Comparison of ENCODE assay signal across 22 cellular contexts in the genomic region with DNA sequence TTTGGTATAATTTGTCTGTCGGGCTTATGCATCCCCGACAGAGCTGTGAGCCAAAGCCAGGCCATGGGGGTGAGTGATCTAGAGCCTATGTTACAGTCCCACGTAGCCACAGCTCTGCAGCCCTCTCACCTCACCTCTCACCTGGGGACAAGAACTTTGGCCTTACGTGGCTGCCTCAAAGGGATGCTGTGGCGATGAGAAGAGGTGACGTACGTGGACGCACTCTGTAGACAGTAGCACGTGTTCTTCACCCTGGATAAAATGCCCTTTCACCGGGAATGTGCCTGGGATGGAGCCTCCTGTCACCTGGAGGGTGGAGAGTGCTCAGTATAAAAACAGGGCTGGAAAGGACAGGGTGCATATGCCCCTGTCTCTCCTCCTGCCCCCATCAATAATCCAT. TPM values are rescaled to one million over a fixed set of nuclear protein-coding genes. Genes with fewer than 3 reads are reported as not detected.
A peak's percentile ranks its signal among the peaks of the same experiment; 100 is the strongest.
DNase-seq lines count a peak whose midpoint lies in the region; ATAC-seq, FAIRE-seq and TF ChIP-seq lines count a peak whose summit lies in the region.
"Had no signal": no experiment of that assay in that cellular context is flagged by ENCODE, and none has a peak within 500 bp of the region (broad histone marks: within the 10 kb centered on the region; RNA-seq: fewer than 3 reads in every experiment).

No MANE protein-coding gene starts in this region.

- no peaks in the 10 kb centered on the region for H3K9me3 Mint-ChIP-seq in activated CD4-positive, alpha-beta T cell treated with anti-CD3 and anti-CD28 coated beads, Interleukin-2, amount 10 ng/mL, durations not matched to agents 7 days and 5 days
- no peaks in the 10 kb centered on the region for H3K9me3 Mint-ChIP-seq in activated naive CD4-positive, alpha-beta T cell treated with anti-CD3 and anti-CD28 coated beads, Interleukin-2, amount 50 U/mL, for 72 hours
- H3K9me3 Mint-ChIP-seq: activated T-cell treated with anti-CD3 and anti-CD28 coated beads, Interleukin-2, amount 50 U/mL, for 72 hours had no signal

- DNase-seq in activated CD4-positive, alpha-beta T cell treated with anti-CD3 and anti-CD28 coated beads, Interleukin-2, amount 10 ng/mL, durations not matched to agents 7 days and 5 days: no peak
- DNase-seq in activated CD4-positive, alpha-beta T cell treated with anti-CD3 and anti-CD28 coated beads for 1 hour: no peak
- DNase-seq in Peyer's patch (peak in 1 of 3 donors; percentile 53), endothelial cell of umbilical vein (ENCODE audit: low read depth, low spot score) (no peak), spleen (peak; percentile 73)
- DNase-seq in effector CD8-positive, alpha-beta T cell (lab: John Stamatoyannopoulos, UW): no peak
- DNase-seq in central memory CD4-positive, alpha-beta T cell: no peak
- no peak for DNase-seq in activated naive CD4-positive, alpha-beta T cell treated with anti-CD3 and anti-CD28 coated beads, Interleukin-2, amount 50 U/mL, for 72 hours (ENCODE audit: low spot score in 2 of 2)
- DNase-seq: activated naive CD4-positive, alpha-beta T cell treated with anti-CD3 and anti-CD28 coated beads, Interleukin-2, amount 50 U/mL, for 16 hours; activated T-cell treated with anti-CD3 and anti-CD28 coated beads, Interleukin-2, amount 50 U/mL, for 72 hours; BE2C; cortex of kidney; heart right ventricle; left lung; MM.1S; mucosa of descending colon; NCI-H748 treated with DMSO at 0.1 percent for 48 hours; WERI-Rb-1 had no signal

- H3K27ac ChIP-seq in Peyer's patch (peak overlapping the region; percentile 77 to 88 (median 84)), endothelial cell of umbilical vein (ENCODE audit: insufficient read depth, low read depth, low read length) (peak overlapping the region; percentile 56), spleen (peak overlapping the region in 7 of 8 donors; percentile 20 to 81 (median 76))
- H3K27ac ChIP-seq: HL-60, left lung, right atrium auricular region, WERI-Rb-1 had no signal

- H3K27me3 ChIP-seq in Peyer's patch: no peaks in the 10 kb centered on the region
- no peaks in the 10 kb centered on the region for H3K27me3 ChIP-seq in endothelial cell of umbilical vein (ENCODE audit: control insufficient read depth in 2 of 2, insufficient read depth in 2 of 2, low read length in 2 of 2)
- no peaks in the 10 kb centered on the region for H3K27me3 ChIP-seq in spleen (replicated peaks in 1 of 7)
- H3K27me3 ChIP-seq: BE2C, left lung, right atrium auricular region had no signal

- H3K79me2 ChIP-seq in endothelial cell of umbilical vein (ENCODE audit: control insufficient read depth, insufficient read depth, low read length): no peaks in the 10 kb centered on the region

- intact Hi-C loops in endothelial cell of umbilical vein (cut with micrococcal nuclease) (no loop called here), spleen (cut with DNase I; ENCODE audit: low total_unique reads) (no loop called here)

- H3K4me1 Mint-ChIP-seq in activated CD4-positive, alpha-beta T cell treated with anti-CD3 and anti-CD28 coated beads, Interleukin-2, amount 10 ng/mL, durations not matched to agents 7 days and 5 days: peaks cover 85% of the 10 kb centered on the region

- H3K9ac ChIP-seq in endothelial cell of umbilical vein (replicated peaks; ENCODE audit: extremely low read depth, insufficient read depth, low read length): no peak overlapping the region

- TF ChIP-seq CTCF in Peyer's patch (IDR thresholded peaks at IDR 0.05) (no peak), endothelial cell of umbilical vein (IDR thresholded peaks at IDR 0.05; ENCODE audit: extremely low read depth in 1 of 2, insufficient read depth in 1 of 2, low read depth in 1 of 2, low read length in 2 of 2) (no peak), spleen (IDR thresholded peaks at IDR 0.05 in 8 of 11, conservative IDR thresholded peaks at IDR 0.05 in 3 of 11) (no peak)

- no TSS peak for BruUV-seq in endothelial cell of umbilical vein (replicated peaks; lab: Mats Ljungman, UMichigan)

- TF ChIP-seq POLR2A in Peyer's patch (IDR thresholded peaks at IDR 0.05) (peak in 1 of 2 donors; percentile 35), endothelial cell of umbilical vein (IDR thresholded peaks at IDR 0.05; ENCODE audit: low read depth, low read length) (no peak), spleen (IDR thresholded peaks at IDR 0.05) (no peak)

- peak overlapping the region; percentile 71 for H3K27ac Mint-ChIP-seq in activated CD4-positive, alpha-beta T cell treated with anti-CD3 and anti-CD28 coated beads, Interleukin-2, amount 10 ng/mL, durations not matched to agents 7 days and 5 days
- no peak overlapping the region for H3K27ac Mint-ChIP-seq in activated naive CD4-positive, alpha-beta T cell treated with anti-CD3 and anti-CD28 coated beads, Interleukin-2, amount 50 U/mL, for 72 hours
- H3K27ac Mint-ChIP-seq: activated T-cell treated with anti-CD3 and anti-CD28 coated beads, Interleukin-2, amount 50 U/mL, for 72 hours had no signal

- no peak for FAIRE-seq in endothelial cell of umbilical vein (lab: Jason Lieb, UNC)
- FAIRE-seq: A204.1, G401.6 had no signal

- POLR2A ChIA-PET in activated CD4-positive, alpha-beta T cell treated with anti-CD3 and anti-CD28 coated beads, Interleukin-2, amount 10 ng/mL, durations not matched to agents 7 days and 5 days (lab: Charles Lee): no interaction called here
- POLR2A ChIA-PET in endothelial cell of umbilical vein (lab: Charles Lee): no interaction called here

- H3K4me1 ChIP-seq in Peyer's patch (peaks cover 9 to 57% (median 35%) of the 10 kb centered on the region in 4 donors), endothelial cell of umbilical vein (ENCODE audit: control insufficient read depth, extremely low read depth, insufficient read depth, low read length) (peaks cover 34% of the 10 kb centered on the region), spleen (peaks cover 21 to 93% (median 75%) of the 10 kb centered on the region in 6 donors)
- H3K4me1 ChIP-seq: BE2C had no signal

- peaks cover 0 to 5% (median 0%) of the 10 kb centered on the region in 3 donors for H3K36me3 ChIP-seq in Peyer's patch
- H3K36me3 ChIP-seq in endothelial cell of umbilical vein (ENCODE audit: control insufficient read depth in 2 of 2, extremely low read depth in 1 of 2, insufficient read depth in 2 of 2, low read length in 2 of 2): no peaks in the 10 kb centered on the region
- no peaks in the 10 kb centered on the region for H3K36me3 ChIP-seq in spleen
- H3K36me3 ChIP-seq: BE2C, heart right ventricle, left lung, right atrium auricular region, WERI-Rb-1 had no signal

- peak overlapping the region; percentile 60 for H2AFZ ChIP-seq in endothelial cell of umbilical vein (ENCODE audit: low read depth, low read length)

- H3K9me1 ChIP-seq in endothelial cell of umbilical vein (replicated peaks; ENCODE audit: control insufficient read depth, extremely low read depth, insufficient read depth, low read length): no peaks in the 10 kb centered on the region

- no peaks in the 10 kb centered on the region for H3K36me3 Mint-ChIP-seq in activated CD4-positive, alpha-beta T cell treated with anti-CD3 and anti-CD28 coated beads, Interleukin-2, amount 10 ng/mL, durations not matched to agents 7 days and 5 days (ENCODE audit: low read depth)
- H3K36me3 Mint-ChIP-seq in activated naive CD4-positive, alpha-beta T cell treated with anti-CD3 and anti-CD28 coated beads, Interleukin-2, amount 50 U/mL, for 72 hours: no peaks in the 10 kb centered on the region

- H3K27me3 Mint-ChIP-seq in activated CD4-positive, alpha-beta T cell treated with anti-CD3 and anti-CD28 coated beads, Interleukin-2, amount 10 ng/mL, durations not matched to agents 7 days and 5 days: no peaks in the 10 kb centered on the region

- no peaks in the 10 kb centered on the region for H3K9me3 ChIP-seq in Peyer's patch
- no peaks in the 10 kb centered on the region for H3K9me3 ChIP-seq in endothelial cell of umbilical vein (replicated peaks; ENCODE audit: control insufficient read depth, insufficient read depth, low read length)
- no peaks in the 10 kb centered on the region for H3K9me3 ChIP-seq in spleen
- H3K9me3 ChIP-seq: BE2C, heart right ventricle, left lung, mucosa of descending colon, right atrium auricular region had no signal

- H4K20me1 ChIP-seq in endothelial cell of umbilical vein (replicated peaks; ENCODE audit: control insufficient read depth, extremely low read depth, insufficient read depth, low read length): no peaks in the 10 kb centered on the region

- CTCF ChIA-PET in activated CD4-positive, alpha-beta T cell treated with anti-CD3 and anti-CD28 coated beads, Interleukin-2, amount 10 ng/mL, durations not matched to agents 7 days and 5 days (lab: Charles Lee): interaction anchor here (1.0 to 2.8 kb wide), 6 partner anchors 9 to 182 kb away, joined by 3 to 12 read pairs (median 4); no protein-coding TSS in a partner anchor
- CTCF ChIA-PET in endothelial cell of umbilical vein (lab: Charles Lee): interaction anchor here (0.7 to 2.3 kb wide), 9 partner anchors 9 to 245 kb away, joined by 3 to 9 read pairs (median 4); no protein-coding TSS in a partner anchor

- H3K4me2 ChIP-seq in endothelial cell of umbilical vein (ENCODE audit: insufficient read depth, low read length): peak overlapping the region; percentile 12

- H3K4me3 ChIP-seq in Peyer's patch (no peak overlapping the region), endothelial cell of umbilical vein (replicated peaks in 1 of 3; ENCODE audit: insufficient read depth in 1 of 3, low read depth in 1 of 3, low read length in 3 of 3) (no peak overlapping the region), spleen (no peak overlapping the region)
- H3K4me3 ChIP-seq: heart right ventricle, left lung, mucosa of descending colon, right atrium auricular region had no signal

- dilution Hi-C loops in endothelial cell of umbilical vein (cut with MboI; ENCODE audit: extremely low pct_ligation_motif_present, low sequenced_read_pairs): loop anchor here (25.0 kb wide), 1 partner anchor 162 kb away; no protein-coding TSS in a partner anchor

- H3K4me3 Mint-ChIP-seq in activated CD4-positive, alpha-beta T cell treated with anti-CD3 and anti-CD28 coated beads, Interleukin-2, amount 10 ng/mL, durations not matched to agents 7 days and 5 days: no peak overlapping the region

- ATAC-seq in activated naive CD4-positive, alpha-beta T cell treated with anti-CD3 and anti-CD28 coated beads, Interleukin-2, amount 50 U/mL, for 72 hours: no peak
- ATAC-seq: activated T-cell treated with anti-CD3 and anti-CD28 coated beads, Interleukin-2, amount 50 U/mL, for 72 hours; heart right ventricle; left lung; mucosa of descending colon had no signal

- WGBS in spleen, 5 donors: 78 to 88% (median 87%) methylated on average over 6 to 10 of the region's 10 CpGs

RNA-seq across cellular contexts. Expression of gene HKDC1, which starts 5.5 kb away (rescaled TPM):
- total RNA-seq in activated CD4-positive, alpha-beta T cell treated with anti-CD3 and anti-CD28 coated beads, Interleukin-2, amount 10 ng/mL, durations not matched to agents 7 days and 5 days: 10 to 100 TPM in 1 of 2 experiments, 1 to 10 TPM in 1; 10.0 to 10.9 TPM
- total RNA-seq in Peyer's patch (100 to 1,000 TPM in 3 of 4 donors, 10 to 100 TPM in 1; 53.6 to 207 (median 184) TPM), endothelial cell of umbilical vein (0.18 TPM in 1 of 2 replicates, not detected in the other), spleen (1 to 10 TPM in 2 of 7 donors, under 1 TPM in 4, not detected in 1; 0.43 to 3.0 (median 0.79) TPM)
- polyA plus RNA-seq in endothelial cell of umbilical vein (not detected in 2 replicates), spleen (1 to 10 TPM in 1 of 3 donors, under 1 TPM in 2; 0.26 to 1.1 (median 0.46) TPM)
- polyA plus RNA-seq in endothelial cell of umbilical vein (2011; cell fraction: cytosol; rRNA removed): not detected in 2 replicates
- 0.11 TPM in 1 of 2 replicates, not detected in the other for polyA plus RNA-seq in endothelial cell of umbilical vein (2011; cell fraction: nucleus; rRNA removed)
- polyA plus RNA-seq in endothelial cell of umbilical vein (2012): 0.12 and 0.21 TPM in 2 replicates
- not detected in 2 replicates for polyA minus RNA-seq in endothelial cell of umbilical vein
- polyA minus RNA-seq in endothelial cell of umbilical vein (2011; cell fraction: cytosol; rRNA and poly(A)+ RNA removed): 0.92 TPM
- polyA minus RNA-seq in endothelial cell of umbilical vein (2011; cell fraction: nucleus; rRNA and poly(A)+ RNA removed): not detected in 2 replicates
- under 1 TPM; 0.41 to 0.46 TPM for total RNA-seq in activated naive CD4-positive, alpha-beta T cell treated with anti-CD3 and anti-CD28 coated beads, Interleukin-2, amount 50 U/mL, for 72 hours

RNA-seq across cellular contexts. Expression of gene SUPV3L1, which starts 45.6 kb away (rescaled TPM):
- 10 to 100 TPM; 33.2 to 34.5 TPM for total RNA-seq in activated CD4-positive, alpha-beta T cell treated with anti-CD3 and anti-CD28 coated beads, Interleukin-2, amount 10 ng/mL, durations not matched to agents 7 days and 5 days
- 10 to 100 TPM; 20.5 to 50.3 (median 31.2) TPM for total RNA-seq in Peyer's patch
- 30.0 and 30.4 TPM in 2 replicates for total RNA-seq in endothelial cell of umbilical vein
- polyA plus RNA-seq in endothelial cell of umbilical vein: 18.6 and 21.8 TPM in 2 replicates
- polyA plus RNA-seq in endothelial cell of umbilical vein (2011; cell fraction: cytosol; rRNA removed): 20.9 and 24.1 TPM in 2 replicates
- 47.8 and 71.1 TPM in 2 replicates for polyA plus RNA-seq in endothelial cell of umbilical vein (2011; cell fraction: nucleus; rRNA removed)
- polyA plus RNA-seq in endothelial cell of umbilical vein (2012): 25.6 TPM in 2 replicates
- 16.9 and 31.4 TPM in 2 replicates for polyA minus RNA-seq in endothelial cell of umbilical vein
- 53.9 TPM for polyA minus RNA-seq in endothelial cell of umbilical vein (2011; cell fraction: cytosol; rRNA and poly(A)+ RNA removed)
- polyA minus RNA-seq in endothelial cell of umbilical vein (2011; cell fraction: nucleus; rRNA and poly(A)+ RNA removed): 26.0 and 30.1 TPM in 2 replicates
- 10 to 100 TPM; 24.2 to 40.5 (median 31.1) TPM for total RNA-seq in spleen
- 10 to 100 TPM; 47.5 to 95.6 (median 62.8) TPM for polyA plus RNA-seq in spleen
- total RNA-seq in activated naive CD4-positive, alpha-beta T cell treated with anti-CD3 and anti-CD28 coated beads, Interleukin-2, amount 50 U/mL, for 72 hours: 10 to 100 TPM; 44.4 to 45.9 TPM

RNA-seq across cellular contexts. Expression of gene HK1, which starts 52.6 kb away (rescaled TPM):
- 100 to 1,000 TPM; 126 to 127 TPM for total RNA-seq in activated CD4-positive, alpha-beta T cell treated with anti-CD3 and anti-CD28 coated beads, Interleukin-2, amount 10 ng/mL, durations not matched to agents 7 days and 5 days
- total RNA-seq in Peyer's patch: 10 to 100 TPM; 12.5 to 47.0 (median 12.6) TPM
- 120 and 121 TPM in 2 replicates for total RNA-seq in endothelial cell of umbilical vein
- polyA plus RNA-seq in endothelial cell of umbilical vein: 35.9 and 50.8 TPM in 2 replicates
- 44.9 and 54.6 TPM in 2 replicates for polyA plus RNA-seq in endothelial cell of umbilical vein (2011; cell fraction: cytosol; rRNA removed)
- polyA plus RNA-seq in endothelial cell of umbilical vein (2011; cell fraction: nucleus; rRNA removed): 54.9 and 58.1 TPM in 2 replicates
- polyA plus RNA-seq in endothelial cell of umbilical vein (2012): 120 TPM in 2 replicates
- polyA minus RNA-seq in endothelial cell of umbilical vein: 97.6 and 101 TPM in 2 replicates
- polyA minus RNA-seq in endothelial cell of umbilical vein (2011; cell fraction: cytosol; rRNA and poly(A)+ RNA removed): 3.4 TPM
- polyA minus RNA-seq in endothelial cell of umbilical vein (2011; cell fraction: nucleus; rRNA and poly(A)+ RNA removed): 25.6 and 26.7 TPM in 2 replicates
- total RNA-seq in spleen: 100 to 1,000 TPM in 1 of 7 donors, 10 to 100 TPM in 6; 59.3 to 108 (median 81.0) TPM
- polyA plus RNA-seq in spleen: 10 to 100 TPM; 19.0 to 32.5 (median 19.1) TPM
- 100 to 1,000 TPM; 157 to 235 TPM for total RNA-seq in activated naive CD4-positive, alpha-beta T cell treated with anti-CD3 and anti-CD28 coated beads, Interleukin-2, amount 50 U/mL, for 72 hours

Comparison
In these comparisons a context has a peak if more than half of its experiments do, and no peak if none do; other contexts are left out.
1. RNA of gene HKDC1, which starts 5.5 kb away (total RNA-seq): 53.6 to 207 TPM in Peyer's patch; 10.0 to 10.9 TPM in activated CD4-positive, alpha-beta T cell treated with anti-CD3 and anti-CD28 coated beads, Interleukin-2, amount 10 ng/mL, durations not matched to agents 7 days and 5 days, 0.43 to 3.0 TPM in spleen, 0.41 to 0.46 TPM in activated naive CD4-positive, alpha-beta T cell treated with anti-CD3 and anti-CD28 coated beads, Interleukin-2, amount 50 U/mL, for 72 hours and 0.18 TPM in endothelial cell of umbilical vein; every median in the first group is over 4 times any median in the second.
2. Peak in every context shown above with its lines, with median percentiles within 50 percentile points of each other: H3K27ac ChIP-seq.